In genomic region chrX:38699603-38700110, GRCh38 we compare ENCODE assay signal across 21 cellular contexts.
DNase-seq lines count a peak whose midpoint lies in the region; ATAC-seq and TF ChIP-seq lines count a peak whose summit lies in the region.
"Had no signal": no experiment of that assay in that cellular context is flagged by ENCODE, and none has a peak within 500 bp of the region (broad histone marks: within the 10 kb centered on the region; RNA-seq: fewer than 3 reads in every experiment).

No MANE protein-coding gene starts in this region.

- 28 to 60% methylated on average over 1 of the region's 1 CpG for WGBS in aorta, 2 donors

- in situ Hi-C loops in gastrocnemius medialis (cut with MboI; ENCODE audit: low sequenced_read_pairs in 4 of 4), result no loop called here

- intact Hi-C loops in gastrocnemius medialis (cut with DNase I; ENCODE audit: low total_unique reads) (no loop called here), aorta (cut with DNase I) (no loop called here)

- H3K27ac ChIP-seq in gastrocnemius medialis, result peak overlapping the region in 1 of 4 donors; percentile 55
- no peak overlapping the region for H3K27ac ChIP-seq in aorta (ENCODE audit: low read depth in 1 of 2, low read length in 2 of 2)
- H3K27ac ChIP-seq: BLaER1, SJSA1 had no signal

- H3K4me3 ChIP-seq in gastrocnemius medialis (no peak overlapping the region), aorta (ENCODE audit: low read length in 2 of 2) (no peak overlapping the region)
- H3K4me3 ChIP-seq: BLaER1, SJSA1 had no signal

- H3K9me3 ChIP-seq in gastrocnemius medialis (no peaks in the 10 kb centered on the region), aorta (ENCODE audit: control insufficient read depth, low read length) (no peaks in the 10 kb centered on the region)
- H3K9me3 ChIP-seq: BLaER1, SJSA1 had no signal

- ATAC-seq in gastrocnemius medialis (peak; percentile 19 to 66), HG03175 (IDR thresholded peaks at IDR 0.05; ENCODE audit: unreplicated experiment) (no peak), aorta (ENCODE audit: low FRiP score) (no peak)
- ATAC-seq: PC-3 had no signal

- H3K36me3 ChIP-seq in gastrocnemius medialis, result no peaks in the 10 kb centered on the region
- H3K36me3 ChIP-seq in aorta (ENCODE audit: control insufficient read depth in 1 of 2, insufficient read depth in 2 of 2, low read length in 1 of 2), result no peaks in the 10 kb centered on the region
- H3K36me3 ChIP-seq: BLaER1, SJSA1 had no signal

- H3K4me1 ChIP-seq in gastrocnemius medialis, result peaks cover 12 to 17% of the 10 kb centered on the region in 2 donors
- no peaks in the 10 kb centered on the region for H3K4me1 ChIP-seq in aorta (ENCODE audit: control insufficient read depth in 1 of 2, insufficient read depth in 2 of 2, low read length in 2 of 2)
- H3K4me1 ChIP-seq: SJSA1 had no signal

- H3K27me3 ChIP-seq in gastrocnemius medialis (no peaks in the 10 kb centered on the region), aorta (ENCODE audit: control insufficient read depth in 1 of 2, insufficient read depth in 2 of 2, low read length in 1 of 2) (no peaks in the 10 kb centered on the region)
- H3K27me3 ChIP-seq: BLaER1, SJSA1 had no signal

- TF ChIP-seq POLR2A in gastrocnemius medialis (IDR thresholded peaks at IDR 0.05), result no peak

- DNase-seq in NCI-H2171 treated with DMSO at 0.1 percent for 48 hours (lab: John Stamatoyannopoulos, UW) (peak; percentile 5), NCI-H2171 (lab: John Stamatoyannopoulos, UW) (no peak), NCI-H69 (lab: John Stamatoyannopoulos, UW) (peak; percentile 13), fibroblast of peridontal ligament (ENCODE audit: extremely low read depth) (peak; percentile 21), gastrocnemius medialis (no peak), foreskin melanocyte (no peak), aorta (no peak)
- DNase-seq: 8988T; CD8-positive, alpha-beta memory T cell; GDM1; KBM-7; NCI-H1092; NCI-H146; NCI-H2081; NCI-H446; NK-92 treated with Interleukin-12 subunit alpha and Interleukin-12 subunit beta, amount 100 ng/mL, for 24 hours; PC-3; SW 1271 had no signal

- no peak for TF ChIP-seq CTCF in gastrocnemius medialis (IDR thresholded peaks at IDR 0.05 in 4 of 5, conservative IDR thresholded peaks at IDR 0.05 in 1 of 5)

Comparison
In these comparisons a context has a peak if more than half of its experiments do, and no peak if none do; other contexts are left out.
1. DNase-seq: peak in NCI-H2171 treated with DMSO at 0.1 percent for 48 hours (single experiment), NCI-H69 (single experiment) and fibroblast of peridontal ligament (single experiment); none in NCI-H2171 (single experiment), gastrocnemius medialis (0 of 2), foreskin melanocyte (single experiment) and aorta (0 of 2).
2. ATAC-seq: peak in gastrocnemius medialis (2 of 2); none in HG03175 (single experiment) and aorta (single experiment).